ENCODE assay signal across 16 cellular contexts in the genomic region with DNA sequence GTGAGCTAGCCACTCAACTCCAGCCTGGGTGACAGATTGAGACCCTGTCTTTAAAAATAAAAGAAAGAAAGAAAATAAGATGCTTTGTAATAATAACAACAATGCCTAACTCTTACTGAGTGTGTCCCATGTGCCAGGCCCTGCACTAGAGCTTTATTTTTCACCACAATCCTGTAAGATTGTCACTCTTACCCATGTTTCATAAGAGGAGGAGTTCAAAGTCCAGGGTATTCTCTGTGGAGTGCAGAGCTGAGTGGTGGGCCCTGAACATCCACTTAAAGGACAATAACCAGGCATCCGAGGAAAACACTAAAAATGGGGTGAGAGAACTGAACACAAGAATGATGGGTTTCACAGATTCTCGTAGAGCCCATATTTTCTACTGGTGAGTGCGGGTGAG. TPM values are rescaled to one million over a fixed set of nuclear protein-coding genes. Genes with fewer than 3 reads are reported as not detected.
DNase-seq lines count a peak whose midpoint lies in the region; ATAC-seq and TF ChIP-seq lines count a peak whose summit lies in the region.
"Had no signal": no experiment of that assay in that cellular context is flagged by ENCODE, and none has a peak within 500 bp of the region (broad histone marks: within the 10 kb centered on the region; RNA-seq: fewer than 3 reads in every experiment).

No MANE protein-coding gene starts in this region.

- H3K36me3 ChIP-seq in lower lobe of right lung: no peaks in the 10 kb centered on the region
- H3K36me3 ChIP-seq in thyroid gland: no peaks in the 10 kb centered on the region
- H3K36me3 ChIP-seq in effector memory CD4-positive, alpha-beta T cell (ENCODE audit: control insufficient read depth, insufficient read depth, low read length): no peaks in the 10 kb centered on the region

- intact Hi-C loops in lower lobe of right lung (cut with DNase I) (no loop called here), thyroid gland (cut with DNase I) (no loop called here)

- H3K4me3 ChIP-seq in lower lobe of right lung (no peak overlapping the region), thyroid gland (replicated peaks in 1 of 3) (no peak overlapping the region)
- H3K4me3 ChIP-seq in effector memory CD4-positive, alpha-beta T cell (ENCODE audit: insufficient read depth, low read depth, low read length, poor library complexity, severe bottlenecking): no peak overlapping the region

- H3K4me1 ChIP-seq in lower lobe of right lung (peaks cover 15% of the 10 kb centered on the region), thyroid gland (peaks cover 60 to 69% of the 10 kb centered on the region in 2 donors)
- no peaks in the 10 kb centered on the region for H3K4me1 ChIP-seq in effector memory CD4-positive, alpha-beta T cell (ENCODE audit: control insufficient read depth, insufficient read depth, low read length, poor library complexity, severe bottlenecking)

- no peak for ATAC-seq in lower lobe of right lung
- ATAC-seq: activated T-cell treated with anti-CD3 and anti-CD28 coated beads, Interleukin-2, amount 50 U/mL, for 4 hours had no signal

- WGBS in thyroid gland, 2 donors: 83 to 84% methylated on average over 3 of the region's 3 CpGs

- TF ChIP-seq CTCF in lower lobe of right lung (IDR thresholded peaks at IDR 0.05) (no peak), thyroid gland (IDR thresholded peaks at IDR 0.05) (no peak)

- DNase-seq in DMS53 (lab: John Stamatoyannopoulos, UW) (peak; percentile 49), DMS53 treated with DMSO at 0.1 percent for 48 hours (lab: John Stamatoyannopoulos, UW; ENCODE audit: unreplicated experiment) (no peak), lower lobe of right lung (no peak), thyroid gland (no peak), NCI-H1694 (lab: John Stamatoyannopoulos, UW) (no peak)
- no peak for DNase-seq in effector memory CD4-positive, alpha-beta T cell
- DNase-seq: 8988T; activated CD4-positive, alpha-beta T cell treated with anti-CD3 and anti-CD28 coated beads, Interleukin-2, amount 10 ng/mL, durations not matched to agents 24 days and 14 days; activated naive CD8-positive, alpha-beta T cell treated with anti-CD3 and anti-CD28 coated beads, Interleukin-2, amount 10 ng/mL, durations not matched to agents 7 days and 5 days; activated T-cell treated with anti-CD3 and anti-CD28 coated beads, Interleukin-2, amount 50 U/mL, for 4 hours; central memory CD4-positive, alpha-beta T cell; NCI-H1092 treated with DMSO at 0.1 percent for 48 hours; NCI-H2227 treated with DMSO at 0.1 percent for 48 hours; T1000 had no signal

- TF ChIP-seq POLR2A in thyroid gland (IDR thresholded peaks at IDR 0.05): no peak

- peaks cover 4% of the 10 kb centered on the region for H3K27me3 ChIP-seq in lower lobe of right lung (ENCODE audit: low read depth)
- H3K27me3 ChIP-seq in thyroid gland: no peaks in the 10 kb centered on the region
- peaks cover 7% of the 10 kb centered on the region for H3K27me3 ChIP-seq in effector memory CD4-positive, alpha-beta T cell (replicated peaks; ENCODE audit: control insufficient read depth, insufficient read depth, low read length, poor library complexity, severe bottlenecking)

- H3K27ac ChIP-seq in lower lobe of right lung (peak overlapping the region; percentile 82), thyroid gland (peak overlapping the region; percentile 95 to 100 (median 98))
- H3K27ac ChIP-seq in effector memory CD4-positive, alpha-beta T cell (ENCODE audit: insufficient read depth, low read length, poor library complexity, severe bottlenecking): no peak overlapping the region

- H3K9me3 ChIP-seq in lower lobe of right lung: no peaks in the 10 kb centered on the region
- no peaks in the 10 kb centered on the region for H3K9me3 ChIP-seq in thyroid gland
- no peaks in the 10 kb centered on the region for H3K9me3 ChIP-seq in effector memory CD4-positive, alpha-beta T cell (ENCODE audit: control insufficient read depth, low read length)

RNA-seq across cellular contexts. Expression of a gene that starts 0.9 kb away (rescaled TPM):
- total RNA-seq in lower lobe of right lung: 14.6 TPM
- total RNA-seq in thyroid gland: 10 to 100 TPM; 21.7 to 33.4 (median 24.9) TPM
- total RNA-seq: activated CD4-positive, alpha-beta T cell treated with anti-CD3 and anti-CD28 coated beads, Interleukin-2, amount 10 ng/mL, durations not matched to agents 24 days and 14 days; activated naive CD8-positive, alpha-beta T cell treated with anti-CD3 and anti-CD28 coated beads, Interleukin-2, amount 10 ng/mL, durations not matched to agents 7 days and 5 days; activated T-cell treated with anti-CD3 and anti-CD28 coated beads, Interleukin-2, amount 50 U/mL, for 4 hours; Daoy had no signal

RNA-seq across cellular contexts. Expression of a gene that starts 5.3 kb away (rescaled TPM):
- 6.4 TPM for total RNA-seq in lower lobe of right lung
- total RNA-seq in thyroid gland: under 1 TPM in 1 of 4 donors, not detected in 3; 0.22 TPM
- total RNA-seq: activated CD4-positive, alpha-beta T cell treated with anti-CD3 and anti-CD28 coated beads, Interleukin-2, amount 10 ng/mL, durations not matched to agents 24 days and 14 days; activated T-cell treated with anti-CD3 and anti-CD28 coated beads, Interleukin-2, amount 50 U/mL, for 4 hours; Daoy; endothelial cell of umbilical vein had no signal

RNA-seq across cellular contexts. Expression of a gene that starts 6.2 kb away (rescaled TPM):
- total RNA-seq in lower lobe of right lung: 72.5 TPM
- total RNA-seq in thyroid gland: 100 to 1,000 TPM; 174 to 350 (median 250) TPM
- total RNA-seq: activated CD4-positive, alpha-beta T cell treated with anti-CD3 and anti-CD28 coated beads, Interleukin-2, amount 10 ng/mL, durations not matched to agents 24 days and 14 days; activated naive CD8-positive, alpha-beta T cell treated with anti-CD3 and anti-CD28 coated beads, Interleukin-2, amount 10 ng/mL, durations not matched to agents 7 days and 5 days; Daoy; endothelial cell of umbilical vein had no signal

RNA-seq across cellular contexts. Expression of a gene that starts 19.4 kb away (rescaled TPM):
- total RNA-seq in lower lobe of right lung (13.2 TPM), thyroid gland (10 to 100 TPM; 30.5 to 41.3 (median 38.2) TPM)

RNA-seq across cellular contexts. Expression of a gene that starts 38.4 kb away (rescaled TPM):
- 16.3 TPM for total RNA-seq in lower lobe of right lung
- total RNA-seq in thyroid gland: 10 to 100 TPM; 24.7 to 47.1 (median 38.0) TPM
